2 cellular contexts compared by ENCODE assay signal in the genomic region with DNA sequence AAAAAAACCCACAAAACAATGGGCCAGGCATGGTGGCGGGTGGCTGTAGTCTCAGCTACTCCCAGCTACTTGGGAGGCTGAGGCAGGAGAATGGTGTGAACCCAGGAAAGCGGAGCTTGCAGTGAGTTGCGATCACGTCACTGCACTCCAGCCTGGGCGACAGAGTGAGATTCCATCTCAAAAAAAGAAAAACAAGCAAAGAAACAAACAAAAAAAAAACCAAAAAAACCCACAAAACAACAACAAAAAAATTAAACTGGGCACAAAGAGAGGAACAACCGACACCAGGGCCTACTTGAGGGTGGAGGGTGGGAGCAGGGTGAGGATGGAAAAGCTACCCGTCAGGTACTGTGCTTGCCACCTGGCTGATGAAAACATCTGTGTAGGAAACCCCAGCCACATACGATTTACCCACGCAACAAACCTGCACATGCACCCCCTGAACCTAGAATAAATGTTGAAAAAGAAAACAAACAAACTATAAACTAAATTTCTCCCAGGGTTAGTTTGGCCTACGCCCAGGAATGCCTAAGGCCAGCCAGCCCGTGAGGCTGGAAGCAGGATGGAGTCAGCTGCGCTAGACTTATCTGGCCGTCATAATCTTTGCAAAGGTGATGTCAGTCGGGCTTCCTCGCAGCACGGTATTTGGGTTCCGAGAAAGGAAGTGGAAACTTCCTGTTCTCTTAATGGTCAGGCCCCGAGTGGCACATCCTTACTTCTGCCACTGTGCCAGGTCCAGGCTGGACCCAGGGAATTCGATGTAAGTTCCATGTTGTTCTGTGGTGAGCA.
A peak's percentile ranks its signal among the peaks of the same experiment; 100 is the strongest.
TF ChIP-seq lines count a peak whose summit lies in the region.

No MANE protein-coding gene starts in this region.

TF ChIP-seq in liver, 16 proteins besides CTCF, POLR2A, EP300 and RAD21:
- TF ChIP-seq NR2F2 (IDR thresholded peaks at IDR 0.05): peak; percentile 30
- no peak for TF ChIP-seq FOXA2 (IDR thresholded peaks at IDR 0.05)
- no peak for TF ChIP-seq EGR1 (IDR thresholded peaks at IDR 0.05; ENCODE audit: low read depth in 2 of 2)
- TF ChIP-seq TAF1 (conservative IDR thresholded peaks at IDR 0.05): no peak
- no peak for TF ChIP-seq REST (IDR thresholded peaks at IDR 0.05)
- no peak for TF ChIP-seq HNF4A (conservative IDR thresholded peaks at IDR 0.05)
- TF ChIP-seq, protein P1, sequence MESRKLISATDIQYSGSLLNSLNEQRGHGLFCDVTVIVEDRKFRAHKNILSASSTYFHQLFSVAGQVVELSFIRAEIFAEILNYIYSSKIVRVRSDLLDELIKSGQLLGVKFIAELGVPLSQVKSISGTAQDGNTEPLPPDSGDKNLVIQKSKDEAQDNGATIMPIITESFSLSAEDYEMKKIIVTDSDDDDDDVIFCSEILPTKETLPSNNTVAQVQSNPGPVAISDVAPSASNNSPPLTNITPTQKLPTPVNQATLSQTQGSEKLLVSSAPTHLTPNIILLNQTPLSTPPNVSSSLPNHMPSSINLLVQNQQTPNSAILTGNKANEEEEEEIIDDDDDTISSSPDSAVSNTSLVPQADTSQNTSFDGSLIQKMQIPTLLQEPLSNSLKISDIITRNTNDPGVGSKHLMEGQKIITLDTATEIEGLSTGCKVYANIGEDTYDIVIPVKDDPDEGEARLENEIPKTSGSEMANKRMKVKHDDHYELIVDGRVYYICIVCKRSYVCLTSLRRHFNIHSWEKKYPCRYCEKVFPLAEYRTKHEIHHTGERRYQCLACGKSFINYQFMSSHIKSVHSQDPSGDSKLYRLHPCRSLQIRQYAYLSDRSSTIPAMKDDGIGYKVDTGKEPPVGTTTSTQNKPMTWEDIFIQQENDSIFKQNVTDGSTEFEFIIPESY (IDR thresholded peaks at IDR 0.05): no peak

TF ChIP-seq in HepG2, 621 proteins besides CTCF, POLR2A, EP300 and RAD21:
- TF ChIP-seq FOSL2 (CRISPR knock-in tag; IDR thresholded peaks at IDR 0.05): no peak
- TF ChIP-seq, protein P2, sequence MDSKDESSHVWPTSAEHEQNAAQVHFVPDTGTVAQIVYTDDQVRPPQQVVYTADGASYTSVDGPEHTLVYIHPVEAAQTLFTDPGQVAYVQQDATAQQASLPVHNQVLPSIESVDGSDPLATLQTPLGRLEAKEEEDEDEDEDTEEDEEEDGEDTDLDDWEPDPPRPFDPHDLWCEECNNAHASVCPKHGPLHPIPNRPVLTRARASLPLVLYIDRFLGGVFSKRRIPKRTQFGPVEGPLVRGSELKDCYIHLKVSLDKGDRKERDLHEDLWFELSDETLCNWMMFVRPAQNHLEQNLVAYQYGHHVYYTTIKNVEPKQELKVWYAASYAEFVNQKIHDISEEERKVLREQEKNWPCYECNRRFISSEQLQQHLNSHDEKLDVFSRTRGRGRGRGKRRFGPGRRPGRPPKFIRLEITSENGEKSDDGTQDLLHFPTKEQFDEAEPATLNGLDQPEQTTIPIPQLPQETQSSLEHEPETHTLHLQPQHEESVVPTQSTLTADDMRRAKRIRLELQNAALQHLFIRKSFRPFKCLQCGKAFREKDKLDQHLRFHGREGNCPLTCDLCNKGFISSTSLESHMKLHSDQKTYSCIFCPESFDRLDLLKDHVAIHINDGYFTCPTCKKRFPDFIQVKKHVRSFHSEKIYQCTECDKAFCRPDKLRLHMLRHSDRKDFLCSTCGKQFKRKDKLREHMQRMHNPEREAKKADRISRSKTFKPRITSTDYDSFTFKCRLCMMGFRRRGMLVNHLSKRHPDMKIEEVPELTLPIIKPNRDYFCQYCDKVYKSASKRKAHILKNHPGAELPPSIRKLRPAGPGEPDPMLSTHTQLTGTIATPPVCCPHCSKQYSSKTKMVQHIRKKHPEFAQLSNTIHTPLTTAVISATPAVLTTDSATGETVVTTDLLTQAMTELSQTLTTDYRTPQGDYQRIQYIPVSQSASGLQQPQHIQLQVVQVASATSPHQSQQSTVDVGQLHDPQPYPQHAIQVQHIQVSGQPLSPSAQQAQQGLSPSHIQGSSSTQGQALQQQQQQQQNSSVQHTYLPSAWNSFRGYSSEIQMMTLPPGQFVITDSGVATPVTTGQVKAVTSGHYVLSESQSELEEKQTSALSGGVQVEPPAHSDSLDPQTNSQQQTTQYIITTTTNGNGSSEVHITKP (CRISPR knock-in tag; IDR thresholded peaks at IDR 0.05; ENCODE audit: low read depth): no peak
- no peak for TF ChIP-seq ZNF264 (CRISPR knock-in tag; IDR thresholded peaks at IDR 0.05)
- no peak for TF ChIP-seq CAMTA2 (CRISPR knock-in tag; IDR thresholded peaks at IDR 0.05; ENCODE audit: borderline replicate concordance)
- no peak for TF ChIP-seq ZNF660 (CRISPR knock-in tag; IDR thresholded peaks at IDR 0.05; ENCODE audit: borderline replicate concordance, low read depth)
- TF ChIP-seq RFX3 (CRISPR knock-in tag; IDR thresholded peaks at IDR 0.05): no peak
- TF ChIP-seq, protein P3, sequence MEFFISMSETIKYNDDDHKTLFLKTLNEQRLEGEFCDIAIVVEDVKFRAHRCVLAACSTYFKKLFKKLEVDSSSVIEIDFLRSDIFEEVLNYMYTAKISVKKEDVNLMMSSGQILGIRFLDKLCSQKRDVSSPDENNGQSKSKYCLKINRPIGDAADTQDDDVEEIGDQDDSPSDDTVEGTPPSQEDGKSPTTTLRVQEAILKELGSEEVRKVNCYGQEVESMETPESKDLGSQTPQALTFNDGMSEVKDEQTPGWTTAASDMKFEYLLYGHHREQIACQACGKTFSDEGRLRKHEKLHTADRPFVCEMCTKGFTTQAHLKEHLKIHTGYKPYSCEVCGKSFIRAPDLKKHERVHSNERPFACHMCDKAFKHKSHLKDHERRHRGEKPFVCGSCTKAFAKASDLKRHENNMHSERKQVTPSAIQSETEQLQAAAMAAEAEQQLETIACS (CRISPR knock-in tag; IDR thresholded peaks at IDR 0.05): no peak
- no peak for TF ChIP-seq ZNF180 (CRISPR knock-in tag; IDR thresholded peaks at IDR 0.05; ENCODE audit: borderline replicate concordance, low read depth)
- TF ChIP-seq ZNF101 (CRISPR knock-in tag; IDR thresholded peaks at IDR 0.05; ENCODE audit: borderline replicate concordance, low read depth): no peak
- TF ChIP-seq STAT5B (CRISPR knock-in tag; IDR thresholded peaks at IDR 0.05): no peak
- TF ChIP-seq MAFF (IDR thresholded peaks at IDR 0.05; ENCODE audit: low read depth, low read length): no peak
- TF ChIP-seq ZFP37 (CRISPR knock-in tag; IDR thresholded peaks at IDR 0.05; ENCODE audit: borderline replicate concordance): no peak
- no peak for TF ChIP-seq ZNF136 (CRISPR knock-in tag; IDR thresholded peaks at IDR 0.05; ENCODE audit: low read depth)
- no peak for TF ChIP-seq ZNF720 (CRISPR knock-in tag; IDR thresholded peaks at IDR 0.05)
- TF ChIP-seq NCOA1 (CRISPR knock-in tag; IDR thresholded peaks at IDR 0.05): no peak
- no peak for TF ChIP-seq MAFG (CRISPR knock-in tag; IDR thresholded peaks at IDR 0.05)
- TF ChIP-seq, protein P4, sequence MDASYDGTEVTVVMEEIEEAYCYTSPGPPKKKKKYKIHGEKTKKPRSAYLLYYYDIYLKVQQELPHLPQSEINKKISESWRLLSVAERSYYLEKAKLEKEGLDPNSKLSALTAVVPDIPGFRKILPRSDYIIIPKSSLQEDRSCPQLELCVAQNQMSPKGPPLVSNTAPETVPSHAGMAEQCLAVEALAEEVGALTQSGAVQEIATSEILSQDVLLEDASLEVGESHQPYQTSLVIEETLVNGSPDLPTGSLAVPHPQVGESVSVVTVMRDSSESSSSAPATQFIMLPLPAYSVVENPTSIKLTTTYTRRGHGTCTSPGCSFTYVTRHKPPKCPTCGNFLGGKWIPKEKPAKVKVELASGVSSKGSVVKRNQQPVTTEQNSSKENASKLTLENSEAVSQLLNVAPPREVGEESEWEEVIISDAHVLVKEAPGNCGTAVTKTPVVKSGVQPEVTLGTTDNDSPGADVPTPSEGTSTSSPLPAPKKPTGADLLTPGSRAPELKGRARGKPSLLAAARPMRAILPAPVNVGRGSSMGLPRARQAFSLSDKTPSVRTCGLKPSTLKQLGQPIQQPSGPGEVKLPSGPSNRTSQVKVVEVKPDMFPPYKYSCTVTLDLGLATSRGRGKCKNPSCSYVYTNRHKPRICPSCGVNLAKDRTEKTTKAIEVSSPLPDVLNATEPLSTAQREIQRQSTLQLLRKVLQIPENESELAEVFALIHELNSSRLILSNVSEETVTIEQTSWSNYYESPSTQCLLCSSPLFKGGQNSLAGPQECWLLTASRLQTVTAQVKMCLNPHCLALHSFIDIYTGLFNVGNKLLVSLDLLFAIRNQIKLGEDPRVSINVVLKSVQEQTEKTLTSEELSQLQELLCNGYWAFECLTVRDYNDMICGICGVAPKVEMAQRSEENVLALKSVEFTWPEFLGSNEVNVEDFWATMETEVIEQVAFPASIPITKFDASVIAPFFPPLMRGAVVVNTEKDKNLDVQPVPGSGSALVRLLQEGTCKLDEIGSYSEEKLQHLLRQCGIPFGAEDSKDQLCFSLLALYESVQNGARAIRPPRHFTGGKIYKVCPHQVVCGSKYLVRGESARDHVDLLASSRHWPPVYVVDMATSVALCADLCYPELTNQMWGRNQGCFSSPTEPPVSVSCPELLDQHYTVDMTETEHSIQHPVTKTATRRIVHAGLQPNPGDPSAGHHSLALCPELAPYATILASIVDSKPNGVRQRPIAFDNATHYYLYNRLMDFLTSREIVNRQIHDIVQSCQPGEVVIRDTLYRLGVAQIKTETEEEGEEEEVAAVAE (CRISPR knock-in tag; IDR thresholded peaks at IDR 0.05; ENCODE audit: borderline replicate concordance): no peak
